ENCODE assay signal across 1 cellular context in the genomic region with DNA sequence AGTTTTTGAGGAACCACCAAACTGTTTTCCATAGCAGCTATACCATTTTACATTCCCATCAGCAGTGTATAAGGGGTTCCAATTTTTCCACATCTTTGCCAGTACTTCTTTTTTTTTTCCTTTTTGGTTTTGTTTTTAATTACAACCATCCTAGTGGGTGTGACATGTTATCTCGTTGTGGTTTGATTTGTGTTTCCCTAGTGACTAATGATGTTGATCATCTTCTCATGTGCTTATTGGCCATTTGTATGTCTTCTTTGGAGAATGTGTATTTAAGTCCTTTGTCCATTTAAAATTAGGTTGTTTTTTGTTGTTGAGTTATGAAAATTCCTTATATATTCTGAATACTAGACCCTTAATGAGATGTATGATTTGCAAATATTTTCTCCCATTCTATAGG.
TF ChIP-seq lines count a peak whose summit lies in the region.

No MANE protein-coding gene starts in this region.

TF ChIP-seq in HepG2, 621 proteins besides CTCF, POLR2A, EP300 and RAD21 (continued from another document):
- TF ChIP-seq CREB1 (IDR thresholded peaks at IDR 0.05) (no peak), CREB1 (CRISPR knock-in tag; IDR thresholded peaks at IDR 0.05) (peak; percentile 28; the same call in 1 of the 2 replicates), RFX5 (IDR thresholded peaks at IDR 0.05; ENCODE audit: low read depth, low read length) (peak; percentile 86), MIXL1 (CRISPR knock-in tag; IDR thresholded peaks at IDR 0.05) (no peak)
